ENCODE assay signal across 8 cellular contexts in the genomic region with DNA sequence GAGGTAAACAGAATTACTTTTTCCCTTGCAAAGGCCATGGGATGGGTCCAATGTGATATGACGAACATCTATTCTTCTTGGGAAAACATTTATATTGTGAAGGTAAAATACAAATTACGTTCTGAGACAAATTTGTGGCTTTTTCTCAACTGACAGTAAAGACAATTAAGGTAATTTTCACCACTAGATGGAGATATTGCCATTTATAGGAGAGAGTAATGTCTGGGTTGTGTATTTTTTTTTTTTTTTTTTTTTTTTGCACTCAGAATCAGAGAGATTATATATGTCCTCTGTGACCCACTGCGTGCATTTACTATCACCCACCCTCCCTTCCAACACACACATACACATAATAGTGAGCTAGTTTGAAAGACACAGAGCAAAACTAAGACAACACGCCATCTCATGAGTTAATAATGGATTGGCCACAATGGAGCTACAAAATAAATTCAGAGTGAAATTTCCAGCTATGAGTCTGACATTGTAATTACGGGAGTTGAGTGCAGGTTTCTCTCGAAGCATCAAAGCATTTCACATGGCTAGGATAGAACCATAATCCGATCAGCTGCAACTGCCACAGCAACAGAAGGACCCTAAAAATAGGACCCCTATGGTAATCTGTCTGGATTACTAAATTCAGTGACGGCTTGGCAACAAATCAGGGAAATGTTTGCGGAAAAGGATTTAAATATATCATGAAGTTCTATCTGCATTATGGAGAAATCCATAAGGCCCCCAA. TPM values are rescaled to one million over a fixed set of nuclear protein-coding genes. Genes with fewer than 3 reads are reported as not detected.
DNase-seq lines count a peak whose midpoint lies in the region; ATAC-seq and TF ChIP-seq lines count a peak whose summit lies in the region.

No MANE protein-coding gene starts in this region.

- ATAC-seq in GM18519 (IDR thresholded peaks at IDR 0.05; ENCODE audit: low FRiP score, unreplicated experiment) (peak; percentile 69), GM21825 (IDR thresholded peaks at IDR 0.05; ENCODE audit: unreplicated experiment) (no peak), GM19324 (IDR thresholded peaks at IDR 0.05; ENCODE audit: low FRiP score, unreplicated experiment) (no peak)

- DNase-seq in AG09319 (ENCODE audit: extremely low read depth, low read depth) (no peak), NCI-H1105 treated with DMSO at 0.1 percent for 48 hours (lab: John Stamatoyannopoulos, UW) (peak; percentile 41), adipocyte (ENCODE audit: low read depth) (peak; percentile 83), kidney epithelial cell (ENCODE audit: low read depth) (no peak), OCI-M2 (lab: John Stamatoyannopoulos, UW; ENCODE audit: unreplicated experiment) (no peak)

- peak overlapping the region; percentile 48 for H3K9ac ChIP-seq in adipocyte (ENCODE audit: low read length)

- H3K36me3 ChIP-seq in adipocyte (ENCODE audit: control insufficient read depth, insufficient read depth, low read length, severe bottlenecking) (no peaks in the 10 kb centered on the region), kidney epithelial cell (ENCODE audit: control insufficient read depth, insufficient read depth, low read length) (no peaks in the 10 kb centered on the region)

- TF ChIP-seq CTCF in AG09319 (IDR thresholded peaks at IDR 0.05; ENCODE audit: low read depth, low read length): peak; percentile 41
- peak; percentile 44 for TF ChIP-seq CTCF in kidney epithelial cell (IDR thresholded peaks at IDR 0.05; ENCODE audit: insufficient read depth, low read length, poor library complexity, severe bottlenecking)

- H3K4me3 ChIP-seq in adipocyte (ENCODE audit: low read length) (no peak overlapping the region), kidney epithelial cell (ENCODE audit: low read depth, low read length) (no peak overlapping the region)

- H3K27me3 ChIP-seq in adipocyte (replicated peaks; ENCODE audit: control insufficient read depth, insufficient read depth, low read length) (no peaks in the 10 kb centered on the region), kidney epithelial cell (ENCODE audit: control insufficient read depth, insufficient read depth, low read length) (no peaks in the 10 kb centered on the region)

- H3K4me1 ChIP-seq in adipocyte (ENCODE audit: control insufficient read depth, insufficient read depth, low read length): peaks cover 25% of the 10 kb centered on the region

- H3K9me3 ChIP-seq in adipocyte (ENCODE audit: control insufficient read depth, low read length): no peaks in the 10 kb centered on the region

RNA-seq across cellular contexts. Expression of a gene that starts 49.2 kb away (rescaled TPM):
- total RNA-seq in kidney epithelial cell: 167 and 189 TPM in 2 replicates

Comparison
In these comparisons a context has a peak if more than half of its experiments do, and no peak if none do; other contexts are left out.
1. DNase-seq: peak in NCI-H1105 treated with DMSO at 0.1 percent for 48 hours (single experiment) and adipocyte (single experiment); none in AG09319 (single experiment), kidney epithelial cell (single experiment) and OCI-M2 (single experiment).